In the genomic region with DNA sequence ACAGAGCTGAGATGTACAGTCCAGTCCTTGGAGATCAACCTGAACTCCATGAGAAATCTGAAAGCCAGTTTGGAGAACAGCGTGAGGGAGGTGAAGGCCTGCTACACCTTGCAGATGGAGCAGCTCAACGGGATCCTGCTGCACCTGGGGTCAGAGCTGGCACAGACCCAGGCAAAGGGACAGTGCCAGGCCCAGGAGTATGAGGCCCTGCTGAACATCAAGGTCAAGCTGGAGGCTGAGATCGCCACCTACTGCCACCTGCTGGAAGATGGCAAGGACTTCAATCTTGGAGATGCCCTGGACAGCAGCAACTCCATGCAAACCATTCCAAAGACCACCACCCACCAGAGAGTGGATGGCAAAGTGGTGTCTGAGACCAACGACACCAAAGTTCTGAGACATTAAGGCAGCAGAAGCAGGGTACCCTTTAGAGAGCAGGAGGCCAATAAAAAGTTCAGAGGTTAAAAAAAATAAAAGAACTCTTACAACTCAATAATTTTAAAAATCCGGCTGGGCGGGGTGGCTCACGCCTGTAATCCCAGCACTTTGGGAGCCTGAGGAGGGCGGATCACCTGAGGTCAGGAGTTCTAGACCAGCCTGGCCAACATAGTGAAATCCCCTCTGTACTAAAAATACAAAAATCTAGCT, we compare ENCODE assay signal across 8 cellular contexts.
DNase-seq lines count a peak whose midpoint lies in the region; ATAC-seq and TF ChIP-seq lines count a peak whose summit lies in the region.

No MANE protein-coding gene starts in this region.

- no peak overlapping the region for H3K27ac Mint-ChIP-seq in stimulated activated naive B cell treated with anti-CD40 and anti-IgM and Interleukin-4, amounts not matched to agents 10 μg/mL and 1 μg/mL and 100 μg/mL, for 72 hours

- H3K36me3 Mint-ChIP-seq in stimulated activated naive B cell treated with anti-CD40 and anti-IgM and Interleukin-4, amounts not matched to agents 10 μg/mL and 1 μg/mL and 100 μg/mL, for 72 hours = peaks cover 0 to 4% of the 10 kb centered on the region in 2 donors

- H3K9me3 Mint-ChIP-seq in stimulated activated naive B cell treated with anti-CD40 and anti-IgM and Interleukin-4, amounts not matched to agents 10 μg/mL and 1 μg/mL and 100 μg/mL, for 72 hours = peaks cover 5 to 7% of the 10 kb centered on the region in 2 donors

- TF ChIP-seq CTCF in adrenal gland (IDR thresholded peaks at IDR 0.05) (peak; percentile 19 to 55 (median 45)), liver (IDR thresholded peaks at IDR 0.05; ENCODE audit: low read depth, low read length, missing input control) (peak; percentile 40)

- no peaks in the 10 kb centered on the region for H3K27me3 ChIP-seq in adrenal gland
- no peaks in the 10 kb centered on the region for H3K27me3 ChIP-seq in liver (ENCODE audit: control insufficient read depth in 4 of 4, insufficient read depth in 4 of 4, low read length in 3 of 4)

- TF ChIP-seq POLR2A in adrenal gland (IDR thresholded peaks at IDR 0.05) = no peak

- intact Hi-C loops in adrenal gland (cut with DNase I) = no loop called here

- no peak for ATAC-seq in stimulated activated naive B cell treated with anti-CD40 and anti-IgM and Interleukin-4, amounts not matched to agents 10 μg/mL and 1 μg/mL and 100 μg/mL, for 72 hours (replicated peaks)
- ATAC-seq in GM18502 (IDR thresholded peaks at IDR 0.05; ENCODE audit: poor library complexity, unreplicated experiment) = no peak

- no peaks in the 10 kb centered on the region for H3K4me1 ChIP-seq in adrenal gland (replicated peaks in 1 of 2)
- H3K4me1 ChIP-seq in liver (ENCODE audit: control insufficient read depth in 4 of 4, insufficient read depth in 4 of 4, low read length in 3 of 4) = no peaks in the 10 kb centered on the region

- peaks cover 31 to 33% of the 10 kb centered on the region in 2 donors for H3K27me3 Mint-ChIP-seq in stimulated activated naive B cell treated with anti-CD40 and anti-IgM and Interleukin-4, amounts not matched to agents 10 μg/mL and 1 μg/mL and 100 μg/mL, for 72 hours

- no peak overlapping the region for H3K4me3 ChIP-seq in adrenal gland
- no peak overlapping the region for H3K4me3 ChIP-seq in liver (ENCODE audit: low read depth in 1 of 3, low read length in 3 of 3)

- H3K36me3 ChIP-seq in adrenal gland (replicated peaks in 1 of 2) = no peaks in the 10 kb centered on the region
- no peaks in the 10 kb centered on the region for H3K36me3 ChIP-seq in liver (ENCODE audit: control insufficient read depth in 4 of 4, insufficient read depth in 3 of 4, low read depth in 1 of 4, low read length in 3 of 4)

- H3K9ac ChIP-seq in liver (ENCODE audit: low read depth in 1 of 2, low read length in 2 of 2) = no peak overlapping the region

- peak; percentile 4 for DNase-seq in SIG-M5 treated with dmso at 0.1 percent for 504 hours (lab: John Stamatoyannopoulos, UW; ENCODE audit: unreplicated experiment)
- DNase-seq in SIG-M5 (lab: John Stamatoyannopoulos, UW) = no peak
- DNase-seq in RPMI7951 (ENCODE audit: low read depth) = peak; percentile 41
- DNase-seq in adrenal gland = peak in 6 of 7 donors; percentile 31 to 73 (median 48)
- DNase-seq in stimulated activated naive B cell treated with anti-CD40 and anti-IgM and Interleukin-4, amounts not matched to agents 10 μg/mL and 1 μg/mL and 100 μg/mL, for 72 hours = peak; percentile 19
- DNase-seq in nucleus accumbens (lab: John Stamatoyannopoulos, UW) = no peak

- 58 to 62% (median 59%) methylated on average over 5 to 8 of the region's 8 CpGs for WGBS in adrenal gland, 4 donors
- WGBS in liver = 55% methylated on average over 8 of the region's 8 CpGs

- no peaks in the 10 kb centered on the region for H3K4me1 Mint-ChIP-seq in stimulated activated naive B cell treated with anti-CD40 and anti-IgM and Interleukin-4, amounts not matched to agents 10 μg/mL and 1 μg/mL and 100 μg/mL, for 72 hours

- H3K27ac ChIP-seq in adrenal gland = no peak overlapping the region
- H3K27ac ChIP-seq in liver (ENCODE audit: low read depth in 1 of 2, low read length in 2 of 2) = no peak overlapping the region

- peak; percentile 70 to 78 for TF ChIP-seq RAD21 in liver (IDR thresholded peaks at IDR 0.05)

- no peak overlapping the region for H3K4me3 Mint-ChIP-seq in stimulated activated naive B cell treated with anti-CD40 and anti-IgM and Interleukin-4, amounts not matched to agents 10 μg/mL and 1 μg/mL and 100 μg/mL, for 72 hours

- peaks cover 0 to 4% (median 0%) of the 10 kb centered on the region in 3 donors for H3K9me3 ChIP-seq in adrenal gland (replicated peaks in 1 of 3)
- H3K9me3 ChIP-seq in liver (ENCODE audit: control insufficient read depth in 4 of 4, low read length in 3 of 4) = peaks cover 0 to 5% (median under 1%) of the 10 kb centered on the region in 4 donors

TF ChIP-seq in liver, 16 proteins besides CTCF, POLR2A, EP300 and RAD21:
- TF ChIP-seq YY1 (IDR thresholded peaks at IDR 0.05) = no peak

Comparison
In these comparisons a context has a peak if more than half of its experiments do, and no peak if none do; other contexts are left out.
1. DNase-seq: peak in SIG-M5 treated with dmso at 0.1 percent for 504 hours (single experiment), RPMI7951 (single experiment), adrenal gland (6 of 7) and stimulated activated naive B cell treated with anti-CD40 and anti-IgM and Interleukin-4, amounts not matched to agents 10 μg/mL and 1 μg/mL and 100 μg/mL, for 72 hours (single experiment); none in SIG-M5 (single experiment) and nucleus accumbens (0 of 56).